ENCODE assay signal across 8 cellular contexts in genomic region chr7:4744391-4745264, GRCh38. TPM values are rescaled to one million over a fixed set of nuclear protein-coding genes. Genes with fewer than 3 reads are reported as not detected.
DNase-seq lines count a peak whose midpoint lies in the region; ATAC-seq and TF ChIP-seq lines count a peak whose summit lies in the region.

No MANE protein-coding gene starts in this region.

- TF ChIP-seq POLR2A in lower leg skin (IDR thresholded peaks at IDR 0.05), result no peak

- H3K36me3 ChIP-seq in duodenal mucosa (ENCODE audit: control insufficient read depth in 1 of 2, insufficient read depth in 2 of 2, low read length in 2 of 2), result peaks cover 6 to 32% of the 10 kb centered on the region in 2 donors

- DNase-seq in AG09309 (ENCODE audit: low read depth) (peak; percentile 99), NCI-H345 treated with DMSO at 0.1 percent for 48 hours (lab: John Stamatoyannopoulos, UW; ENCODE audit: unreplicated experiment) (peak; percentile 72), lower leg skin (ENCODE audit: low spot score in 2 of 2) (peak; percentile 99 to 100)
- DNase-seq in activated CD4-positive, alpha-beta T cell treated with anti-CD3 and anti-CD28 coated beads, Interleukin-2, amount 50 U/mL, for 1 hour, result peak; percentile 75
- DNase-seq in stimulated activated CD4-positive, alpha-beta T cell treated with anti-CD3 and anti-CD28 coated beads, Interleukin-4, amount 100 ng/mL, for 4 hours, result peak; percentile 59 to 63

- H3K4me1 ChIP-seq in duodenal mucosa (ENCODE audit: control insufficient read depth in 1 of 2, insufficient read depth in 2 of 2, low read length in 2 of 2), result peaks cover 40 to 49% of the 10 kb centered on the region in 2 donors

- 13 to 16% methylated on average over 30 to 31 of the region's 31 CpGs for WGBS in lower leg skin, 2 donors

- H3K27me3 ChIP-seq in duodenal mucosa (ENCODE audit: control insufficient read depth in 1 of 2, insufficient read depth in 2 of 2, low read length in 2 of 2), result no peaks in the 10 kb centered on the region

- peak overlapping the region; percentile 48 to 73 for H3K9ac ChIP-seq in duodenal mucosa (ENCODE audit: low read depth in 1 of 2, low read length in 2 of 2)

- ATAC-seq in GM19023 (IDR thresholded peaks at IDR 0.05; ENCODE audit: unreplicated experiment) (peak; percentile 77), HG03196 (IDR thresholded peaks at IDR 0.05; ENCODE audit: unreplicated experiment) (peak; percentile 73)

- no peaks in the 10 kb centered on the region for H3K9me3 ChIP-seq in duodenal mucosa (ENCODE audit: control insufficient read depth in 1 of 2, low read length in 2 of 2)

- H3K27ac ChIP-seq in duodenal mucosa (ENCODE audit: low read depth, low read length), result peak overlapping the region; percentile 92

- intact Hi-C loops in lower leg skin (cut with DNase I; ENCODE audit: low total_unique reads), result no loop called here

- H3K4me3 ChIP-seq in AG09309 (ENCODE audit: control insufficient read depth, low read depth, low read length) (no peak overlapping the region), duodenal mucosa (ENCODE audit: low read depth in 1 of 2, low read length in 2 of 2) (peak overlapping the region; percentile 34 to 57), lower leg skin (ENCODE audit: low read depth, poor library complexity, severe bottlenecking) (no peak overlapping the region)

- TF ChIP-seq CTCF in AG09309 (IDR thresholded peaks at IDR 0.05; ENCODE audit: control insufficient read depth, insufficient read depth, low read depth, low read length, missing control alignments), result no peak
- TF ChIP-seq CTCF in lower leg skin (IDR thresholded peaks at IDR 0.05), result no peak

RNA-seq across cellular contexts. Expression of gene AP5Z1, which starts 30.8 kb away (rescaled TPM):
- 10 to 100 TPM; 43.1 to 87.4 (median 61.3) TPM for total RNA-seq in lower leg skin

Comparison
In these comparisons a context has a peak if more than half of its experiments do, and no peak if none do; other contexts are left out.
1. H3K4me3 ChIP-seq: peak in duodenal mucosa (2 of 2); none in AG09309 (single experiment) and lower leg skin (single experiment).
2. Peak in every context shown above with its lines, with median percentiles within 50 percentile points of each other: DNase-seq.